ENCODE assay signal across 7 cellular contexts in genomic region chr4:22870847-22871246, GRCh38.
"Had no signal": no experiment of that assay in that cellular context is flagged by ENCODE, and none has a peak within 500 bp of the region (broad histone marks: within the 10 kb centered on the region; RNA-seq: fewer than 3 reads in every experiment).

No MANE protein-coding gene starts in this region.

- H3K36me3 Mint-ChIP-seq: IgD-negative memory B cell had no signal

- H3K27me3 Mint-ChIP-seq: IgD-negative memory B cell had no signal

- H3K4me3 ChIP-seq: K562 had no signal

- H3K4me1 Mint-ChIP-seq: IgD-negative memory B cell had no signal

- DNase-seq: IMR-90, KBM-7, KG1 had no signal

- ATAC-seq: HepG2, K562 had no signal

- H3K4me3 Mint-ChIP-seq: IgD-negative memory B cell had no signal

- H3K27ac ChIP-seq: HL-60 had no signal
